ENCODE assay signal across 29 cellular contexts in the genomic region with DNA sequence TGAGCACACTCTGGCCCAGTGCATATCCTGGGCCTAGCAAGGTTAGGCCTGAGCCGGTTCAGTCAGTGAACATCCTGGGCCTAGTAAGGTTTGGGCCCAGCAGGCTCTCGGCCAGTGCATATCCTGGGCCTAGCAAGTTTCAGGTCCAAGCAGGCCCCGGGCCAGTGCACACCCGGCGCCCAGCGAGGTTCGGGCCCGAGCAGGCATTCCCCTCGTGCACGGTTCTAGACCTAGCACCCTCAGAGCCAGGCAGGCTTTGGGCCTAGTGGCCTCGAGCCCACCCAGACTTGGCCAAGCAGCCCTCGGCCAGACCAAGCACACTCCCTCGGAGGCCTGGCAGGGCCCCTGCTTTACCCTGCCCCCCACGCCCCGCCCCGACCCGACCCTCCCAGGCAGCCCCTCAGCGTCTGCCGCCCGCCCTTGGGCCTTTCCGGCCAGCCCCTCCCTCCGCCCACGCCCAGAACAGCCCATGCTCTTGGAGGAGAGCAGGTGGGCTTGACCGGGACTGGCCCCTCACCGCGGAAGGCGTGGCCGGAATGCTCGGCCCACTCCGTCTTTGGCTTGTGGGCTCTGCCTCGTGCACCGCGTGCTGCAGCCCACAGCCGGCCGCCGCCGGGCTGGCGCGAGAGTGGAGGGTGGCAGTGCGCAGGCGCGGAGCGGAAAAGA. TPM values are rescaled to one million over a fixed set of nuclear protein-coding genes. Genes with fewer than 3 reads are reported as not detected.
"Had no signal": no experiment of that assay in that cellular context is flagged by ENCODE, and none has a peak within 500 bp of the region (broad histone marks: within the 10 kb centered on the region; RNA-seq: fewer than 3 reads in every experiment).

CTCFL (minus strand) TSS at position 630 of the 666 bp plus-strand sequence. CDS start 935 bp downstream, outside the sequence.

- H3K4me3 ChIP-seq: adrenal gland, ascending aorta, lower lobe of right lung, right lobe of liver, skin epidermis, vagina had no signal

- H3K4me3 Mint-ChIP-seq: activated naive CD8-positive, alpha-beta T cell; activated T-cell treated with anti-CD3 and anti-CD28 coated beads, Interleukin-2, amount 50 U/mL, for 4 hours; dendritic cell treated with granulocyte-macrophage colony-stimulating factor and Interleukin-4, amounts not matched to agents 40 ng/mL and 50 ng/mL, for 4 days; immature natural killer cell; naive thymus-derived CD8-positive, alpha-beta T cell; stimulated activated effector memory CD8-positive, alpha-beta T cell treated with anti-CD3 and anti-CD28 coated beads, Interleukin-12 subunit alpha, Interleukin-12 subunit beta, amount 100 ng/mL, for 72 hours had no signal

- H3K36me3 ChIP-seq: adrenal gland, ascending aorta, brain microvascular endothelial cell, lower lobe of right lung, right lobe of liver, vagina had no signal

- DNase-seq: activated CD4-positive, alpha-beta T cell treated with anti-CD3 and anti-CD28 coated beads, Interleukin-2, amount 50 U/mL, for 4 hours; activated CD8-positive, alpha-beta memory T cell treated with anti-CD3 and anti-CD28 coated beads, Interleukin-2, amount 50 U/mL, for 48 hours; activated naive CD4-positive, alpha-beta T cell; activated T-cell treated with anti-CD3 and anti-CD28 coated beads, Interleukin-2, amount 50 U/mL, for 4 hours; adrenal gland; brain microvascular endothelial cell; caudate nucleus; effector CD4-positive, alpha-beta T cell; foreskin melanocyte; immature natural killer cell; lower lobe of right lung; naive thymus-derived CD8-positive, alpha-beta T cell; nucleus accumbens; right lobe of liver; stimulated activated CD4-positive, alpha-beta T cell treated with anti-CD3 and anti-CD28 coated beads, Interleukin-2, amount 100 ng/mL, for 24 hours; trophoblast cell had no signal

- H2AFZ ChIP-seq: parathyroid adenoma had no signal

- H3K27ac Mint-ChIP-seq: activated naive CD8-positive, alpha-beta T cell; activated T-helper 2 cell treated with anti-CD3 and anti-CD28 coated beads, Interferon-gamma antibody, Interleukin-2, Interleukin-4, amounts not matched to agents 10 μg/mL and 5 μg/mL and 100 μg/mL, durations not matched to agents 14 hours and 24 hours and 36 hours; dendritic cell treated with granulocyte-macrophage colony-stimulating factor and Interleukin-4, amounts not matched to agents 40 ng/mL and 50 ng/mL, for 4 days; immature natural killer cell; naive thymus-derived CD8-positive, alpha-beta T cell; stimulated activated effector memory CD8-positive, alpha-beta T cell treated with anti-CD3 and anti-CD28 coated beads, Interleukin-12 subunit alpha, Interleukin-12 subunit beta, amount 100 ng/mL, for 72 hours had no signal

- H3K9me3 Mint-ChIP-seq: activated T-cell treated with anti-CD3 and anti-CD28 coated beads, Interleukin-2, amount 50 U/mL, for 4 hours; activated T-helper 2 cell treated with anti-CD3 and anti-CD28 coated beads, Interferon-gamma antibody, Interleukin-2, Interleukin-4, amounts not matched to agents 10 μg/mL and 5 μg/mL and 100 μg/mL, durations not matched to agents 14 hours and 24 hours and 36 hours; dendritic cell treated with granulocyte-macrophage colony-stimulating factor and Interleukin-4, amounts not matched to agents 40 ng/mL and 50 ng/mL, for 4 days; immature natural killer cell; naive thymus-derived CD8-positive, alpha-beta T cell; stimulated activated effector memory CD8-positive, alpha-beta T cell treated with anti-CD3 and anti-CD28 coated beads, Interleukin-12 subunit alpha, Interleukin-12 subunit beta, amount 100 ng/mL, for 72 hours had no signal

- H3K79me2 ChIP-seq: parathyroid adenoma had no signal

- H3K9ac ChIP-seq: parathyroid adenoma had no signal

- H3K27me3 ChIP-seq: adrenal gland, ascending aorta, right lobe of liver, vagina had no signal

- H3K4me1 ChIP-seq: adrenal gland, ascending aorta, lower lobe of right lung, parathyroid adenoma, vagina had no signal

- ATAC-seq: activated T-cell treated with anti-CD3 and anti-CD28 coated beads, Interleukin-2, amount 50 U/mL, for 4 hours; left lobe of liver; lower lobe of right lung; naive thymus-derived CD8-positive, alpha-beta T cell; stimulated activated effector memory CD8-positive, alpha-beta T cell treated with anti-CD3 and anti-CD28 coated beads, Interleukin-12 subunit alpha, Interleukin-12 subunit beta, amount 100 ng/mL, for 72 hours had no signal

- H3K36me3 Mint-ChIP-seq: activated naive CD8-positive, alpha-beta T cell; immature natural killer cell; naive thymus-derived CD8-positive, alpha-beta T cell; stimulated activated effector memory CD8-positive, alpha-beta T cell treated with anti-CD3 and anti-CD28 coated beads, Interleukin-12 subunit alpha, Interleukin-12 subunit beta, amount 100 ng/mL, for 72 hours had no signal

- H3K4me1 Mint-ChIP-seq: immature natural killer cell had no signal

- H3K9me3 ChIP-seq: adrenal gland, ascending aorta, lower lobe of right lung, right lobe of liver, vagina had no signal

- H3K27me3 Mint-ChIP-seq: activated naive CD8-positive, alpha-beta T cell; naive thymus-derived CD8-positive, alpha-beta T cell had no signal

- FAIRE-seq: TTC549 had no signal

- H3K27ac ChIP-seq: adrenal gland, ascending aorta, brain microvascular endothelial cell, lower lobe of right lung, parathyroid adenoma, right lobe of liver, skin epidermis, vagina had no signal

RNA-seq across cellular contexts. Expression of gene CTCFL, which starts in this region (rescaled TPM):
- total RNA-seq: activated CD8-positive, alpha-beta memory T cell treated with anti-CD3 and anti-CD28 coated beads for 36 hours; activated T-helper 2 cell treated with anti-CD3 and anti-CD28 coated beads, Interferon-gamma antibody, Interleukin-2, Interleukin-4, amounts not matched to agents 10 μg/mL and 5 μg/mL and 100 μg/mL, durations not matched to agents 14 hours and 24 hours and 36 hours; ascending aorta; lower lobe of right lung; naive thymus-derived CD8-positive, alpha-beta T cell; temporal lobe; vagina had no signal
- polyA plus RNA-seq: esophagus; immature natural killer cell; naive thymus-derived CD8-positive, alpha-beta T cell had no signal
